Comparison of ENCODE assay signal across 1 cellular context in the genomic region with DNA sequence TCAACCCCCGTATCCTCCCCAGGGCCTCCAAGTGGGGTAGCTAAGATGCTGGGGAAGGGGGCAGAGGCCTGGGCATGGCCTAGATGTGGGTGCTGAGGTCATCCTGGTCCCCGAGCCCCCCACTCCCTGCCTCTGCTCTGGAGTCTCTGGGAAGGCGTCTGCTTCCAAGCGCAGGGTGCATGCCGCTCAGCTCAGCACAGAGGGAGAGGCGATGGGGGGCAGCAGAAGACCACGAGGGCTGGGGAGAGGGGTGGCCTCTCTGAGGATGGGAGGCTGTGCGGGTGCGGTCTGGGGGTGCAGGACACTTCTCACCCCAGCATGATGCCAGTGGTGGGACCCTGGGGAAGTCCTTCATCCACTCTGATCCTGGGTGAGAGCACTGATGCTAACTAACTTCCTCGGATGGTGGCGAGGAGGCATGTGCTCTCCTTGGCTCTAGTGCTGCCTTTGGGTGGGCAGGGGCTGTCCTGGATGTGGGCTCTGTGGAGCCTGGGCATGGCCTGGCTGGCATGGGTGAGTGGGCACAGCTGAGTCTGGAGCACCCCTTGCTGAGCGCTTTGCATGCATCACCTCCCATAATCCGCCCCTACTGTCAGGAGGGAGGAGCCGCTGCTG.
TF ChIP-seq lines count a peak whose summit lies in the region.

No MANE protein-coding gene starts in this region.

TF ChIP-seq in H1, 55 proteins besides CTCF, POLR2A, EP300 and RAD21:
- TF ChIP-seq TAF7 (optimal IDR thresholded peaks at IDR 0.05; ENCODE audit: borderline replicate concordance, low read depth, low read length) (no peak), FOSL1 (IDR thresholded peaks at IDR 0.05; ENCODE audit: insufficient read depth, low read depth, low read length) (no peak)
- TF ChIP-seq, protein P1, sequence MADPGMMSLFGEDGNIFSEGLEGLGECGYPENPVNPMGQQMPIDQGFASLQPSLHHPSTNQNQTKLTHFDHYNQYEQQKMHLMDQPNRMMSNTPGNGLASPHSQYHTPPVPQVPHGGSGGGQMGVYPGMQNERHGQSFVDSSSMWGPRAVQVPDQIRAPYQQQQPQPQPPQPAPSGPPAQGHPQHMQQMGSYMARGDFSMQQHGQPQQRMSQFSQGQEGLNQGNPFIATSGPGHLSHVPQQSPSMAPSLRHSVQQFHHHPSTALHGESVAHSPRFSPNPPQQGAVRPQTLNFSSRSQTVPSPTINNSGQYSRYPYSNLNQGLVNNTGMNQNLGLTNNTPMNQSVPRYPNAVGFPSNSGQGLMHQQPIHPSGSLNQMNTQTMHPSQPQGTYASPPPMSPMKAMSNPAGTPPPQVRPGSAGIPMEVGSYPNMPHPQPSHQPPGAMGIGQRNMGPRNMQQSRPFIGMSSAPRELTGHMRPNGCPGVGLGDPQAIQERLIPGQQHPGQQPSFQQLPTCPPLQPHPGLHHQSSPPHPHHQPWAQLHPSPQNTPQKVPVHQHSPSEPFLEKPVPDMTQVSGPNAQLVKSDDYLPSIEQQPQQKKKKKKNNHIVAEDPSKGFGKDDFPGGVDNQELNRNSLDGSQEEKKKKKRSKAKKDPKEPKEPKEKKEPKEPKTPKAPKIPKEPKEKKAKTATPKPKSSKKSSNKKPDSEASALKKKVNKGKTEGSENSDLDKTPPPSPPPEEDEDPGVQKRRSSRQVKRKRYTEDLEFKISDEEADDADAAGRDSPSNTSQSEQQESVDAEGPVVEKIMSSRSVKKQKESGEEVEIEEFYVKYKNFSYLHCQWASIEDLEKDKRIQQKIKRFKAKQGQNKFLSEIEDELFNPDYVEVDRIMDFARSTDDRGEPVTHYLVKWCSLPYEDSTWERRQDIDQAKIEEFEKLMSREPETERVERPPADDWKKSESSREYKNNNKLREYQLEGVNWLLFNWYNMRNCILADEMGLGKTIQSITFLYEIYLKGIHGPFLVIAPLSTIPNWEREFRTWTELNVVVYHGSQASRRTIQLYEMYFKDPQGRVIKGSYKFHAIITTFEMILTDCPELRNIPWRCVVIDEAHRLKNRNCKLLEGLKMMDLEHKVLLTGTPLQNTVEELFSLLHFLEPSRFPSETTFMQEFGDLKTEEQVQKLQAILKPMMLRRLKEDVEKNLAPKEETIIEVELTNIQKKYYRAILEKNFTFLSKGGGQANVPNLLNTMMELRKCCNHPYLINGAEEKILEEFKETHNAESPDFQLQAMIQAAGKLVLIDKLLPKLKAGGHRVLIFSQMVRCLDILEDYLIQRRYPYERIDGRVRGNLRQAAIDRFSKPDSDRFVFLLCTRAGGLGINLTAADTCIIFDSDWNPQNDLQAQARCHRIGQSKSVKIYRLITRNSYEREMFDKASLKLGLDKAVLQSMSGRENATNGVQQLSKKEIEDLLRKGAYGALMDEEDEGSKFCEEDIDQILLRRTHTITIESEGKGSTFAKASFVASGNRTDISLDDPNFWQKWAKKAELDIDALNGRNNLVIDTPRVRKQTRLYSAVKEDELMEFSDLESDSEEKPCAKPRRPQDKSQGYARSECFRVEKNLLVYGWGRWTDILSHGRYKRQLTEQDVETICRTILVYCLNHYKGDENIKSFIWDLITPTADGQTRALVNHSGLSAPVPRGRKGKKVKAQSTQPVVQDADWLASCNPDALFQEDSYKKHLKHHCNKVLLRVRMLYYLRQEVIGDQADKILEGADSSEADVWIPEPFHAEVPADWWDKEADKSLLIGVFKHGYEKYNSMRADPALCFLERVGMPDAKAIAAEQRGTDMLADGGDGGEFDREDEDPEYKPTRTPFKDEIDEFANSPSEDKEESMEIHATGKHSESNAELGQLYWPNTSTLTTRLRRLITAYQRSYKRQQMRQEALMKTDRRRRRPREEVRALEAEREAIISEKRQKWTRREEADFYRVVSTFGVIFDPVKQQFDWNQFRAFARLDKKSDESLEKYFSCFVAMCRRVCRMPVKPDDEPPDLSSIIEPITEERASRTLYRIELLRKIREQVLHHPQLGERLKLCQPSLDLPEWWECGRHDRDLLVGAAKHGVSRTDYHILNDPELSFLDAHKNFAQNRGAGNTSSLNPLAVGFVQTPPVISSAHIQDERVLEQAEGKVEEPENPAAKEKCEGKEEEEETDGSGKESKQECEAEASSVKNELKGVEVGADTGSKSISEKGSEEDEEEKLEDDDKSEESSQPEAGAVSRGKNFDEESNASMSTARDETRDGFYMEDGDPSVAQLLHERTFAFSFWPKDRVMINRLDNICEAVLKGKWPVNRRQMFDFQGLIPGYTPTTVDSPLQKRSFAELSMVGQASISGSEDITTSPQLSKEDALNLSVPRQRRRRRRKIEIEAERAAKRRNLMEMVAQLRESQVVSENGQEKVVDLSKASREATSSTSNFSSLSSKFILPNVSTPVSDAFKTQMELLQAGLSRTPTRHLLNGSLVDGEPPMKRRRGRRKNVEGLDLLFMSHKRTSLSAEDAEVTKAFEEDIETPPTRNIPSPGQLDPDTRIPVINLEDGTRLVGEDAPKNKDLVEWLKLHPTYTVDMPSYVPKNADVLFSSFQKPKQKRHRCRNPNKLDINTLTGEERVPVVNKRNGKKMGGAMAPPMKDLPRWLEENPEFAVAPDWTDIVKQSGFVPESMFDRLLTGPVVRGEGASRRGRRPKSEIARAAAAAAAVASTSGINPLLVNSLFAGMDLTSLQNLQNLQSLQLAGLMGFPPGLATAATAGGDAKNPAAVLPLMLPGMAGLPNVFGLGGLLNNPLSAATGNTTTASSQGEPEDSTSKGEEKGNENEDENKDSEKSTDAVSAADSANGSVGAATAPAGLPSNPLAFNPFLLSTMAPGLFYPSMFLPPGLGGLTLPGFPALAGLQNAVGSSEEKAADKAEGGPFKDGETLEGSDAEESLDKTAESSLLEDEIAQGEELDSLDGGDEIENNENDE (IDR thresholded peaks at IDR 0.05; ENCODE audit: insufficient replicate concordance, low read length): no peak
- TF ChIP-seq, protein P2, sequence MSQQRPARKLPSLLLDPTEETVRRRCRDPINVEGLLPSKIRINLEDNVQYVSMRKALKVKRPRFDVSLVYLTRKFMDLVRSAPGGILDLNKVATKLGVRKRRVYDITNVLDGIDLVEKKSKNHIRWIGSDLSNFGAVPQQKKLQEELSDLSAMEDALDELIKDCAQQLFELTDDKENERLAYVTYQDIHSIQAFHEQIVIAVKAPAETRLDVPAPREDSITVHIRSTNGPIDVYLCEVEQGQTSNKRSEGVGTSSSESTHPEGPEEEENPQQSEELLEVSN (IDR thresholded peaks at IDR 0.05): no peak
